In genomic region chr12:132761032-132761910, GRCh38 we compare ENCODE assay signal across 8 cellular contexts.
DNase-seq lines count a peak whose midpoint lies in the region; ATAC-seq and TF ChIP-seq lines count a peak whose summit lies in the region.

Gene ANKLE2, minus strand, starts transcription at chr12:132761832. Its CDS starts 34 bp downstream, at chr12:132761798.

- peak; percentile 26 for ATAC-seq in HG02970 (IDR thresholded peaks at IDR 0.05; ENCODE audit: low FRiP score, unreplicated experiment)

- peaks cover 5 to 19% of the 10 kb centered on the region in 2 donors for H3K4me1 ChIP-seq in muscle layer of duodenum (ENCODE audit: control insufficient read depth in 1 of 2, insufficient read depth in 2 of 2, low read length in 2 of 2)

- H3K27me3 ChIP-seq in muscle layer of duodenum (ENCODE audit: low read depth, low read length): no peaks in the 10 kb centered on the region

- H3K36me3 ChIP-seq in muscle layer of duodenum (ENCODE audit: control insufficient read depth in 1 of 2, insufficient read depth in 2 of 2, low read length in 2 of 2): peaks cover 0 to 18% of the 10 kb centered on the region in 2 donors

- DNase-seq in 8988T (peak; percentile 63), GM13976 (ENCODE audit: low spot score) (peak; percentile 82), NCI-H69 (lab: John Stamatoyannopoulos, UW) (peak; percentile 77), epithelial cell of esophagus (ENCODE audit: low read depth) (peak; percentile 69)
- DNase-seq in activated CD8-positive, alpha-beta memory T cell treated with anti-CD3 and anti-CD28 coated beads, Interleukin-2, amount 50 U/mL, for 48 hours: peak; percentile 85
- peak; percentile 38 for DNase-seq in stimulated activated CD8-positive, alpha-beta memory T cell treated with anti-CD3 and anti-CD28 coated beads, Interleukin-7, amount 100 ng/mL, for 24 hours (ENCODE audit: low read depth)

- H3K27ac ChIP-seq in muscle layer of duodenum (ENCODE audit: low read length): peak within 1 kb of the TSS; percentile 91

- in situ Hi-C loops in GM13976 (cut with MboI; ENCODE audit: low sequenced_read_pairs, unreplicated experiment): no loop called here

- H3K9me3 ChIP-seq in muscle layer of duodenum (ENCODE audit: control insufficient read depth in 1 of 2, low read length in 2 of 2): no peaks in the 10 kb centered on the region

- no peak for TF ChIP-seq CTCF in GM13976 (IDR thresholded peaks at IDR 0.05; ENCODE audit: borderline replicate concordance, control extremely low read depth, extremely low read depth, insufficient read depth, missing control alignments)
- TF ChIP-seq CTCF in epithelial cell of esophagus (IDR thresholded peaks at IDR 0.05; ENCODE audit: insufficient read depth, low read depth, low read length, missing control alignments): no peak

- peak within 1 kb of the TSS; percentile 83 for H3K4me3 ChIP-seq in epithelial cell of esophagus (ENCODE audit: low read length)
- H3K4me3 ChIP-seq in muscle layer of duodenum (ENCODE audit: low read depth in 1 of 2, low read length in 2 of 2): peak within 1 kb of the TSS; percentile 94 to 96

Comparison
In these comparisons a context has a peak if more than half of its experiments do, and no peak if none do; other contexts are left out.
1. Peak in every context shown above with its lines: DNase-seq, ATAC-seq, H3K4me3 ChIP-seq and H3K27ac ChIP-seq.